Comparison of ENCODE assay signal across 15 cellular contexts in genomic region chr7:84546403-84546802, GRCh38.
A peak's percentile ranks its signal among the peaks of the same experiment; 100 is the strongest.
DNase-seq lines count a peak whose midpoint lies in the region; ATAC-seq and TF ChIP-seq lines count a peak whose summit lies in the region.
"Had no signal": no experiment of that assay in that cellular context is flagged by ENCODE, and none has a peak within 500 bp of the region (broad histone marks: within the 10 kb centered on the region; RNA-seq: fewer than 3 reads in every experiment).

No MANE protein-coding gene starts in this region.

- H3K9me3 Mint-ChIP-seq in WTC11 = no peaks in the 10 kb centered on the region
- H3K9me3 Mint-ChIP-seq in progenitor cell of endocrine pancreas (ENCODE audit: low read depth) = peaks cover 6% of the 10 kb centered on the region
- no peaks in the 10 kb centered on the region for H3K9me3 Mint-ChIP-seq in activated naive CD8-positive, alpha-beta T cell treated with anti-CD3 and anti-CD28 coated beads for 36 hours

- H3K4me1 Mint-ChIP-seq in WTC11 (peaks cover 20% of the 10 kb centered on the region), progenitor cell of endocrine pancreas (ENCODE audit: low read depth) (peaks cover 16% of the 10 kb centered on the region)
- no peaks in the 10 kb centered on the region for H3K4me1 Mint-ChIP-seq in activated naive CD8-positive, alpha-beta T cell treated with anti-CD3 and anti-CD28 coated beads for 36 hours
- H3K4me1 Mint-ChIP-seq: CD14-positive monocyte; CD8-positive, alpha-beta memory T cell had no signal

- H3K36me3 Mint-ChIP-seq in WTC11 = no peaks in the 10 kb centered on the region
- no peaks in the 10 kb centered on the region for H3K36me3 Mint-ChIP-seq in progenitor cell of endocrine pancreas (ENCODE audit: insufficient read depth)
- no peaks in the 10 kb centered on the region for H3K36me3 Mint-ChIP-seq in activated naive CD8-positive, alpha-beta T cell treated with anti-CD3 and anti-CD28 coated beads for 36 hours
- H3K36me3 Mint-ChIP-seq: CD14-positive monocyte; CD8-positive, alpha-beta memory T cell had no signal

- no peak overlapping the region for H2BK15ac ChIP-seq in mesenchymal stem cell (ENCODE audit: low read depth, poor library complexity, severe bottlenecking)

- no peaks in the 10 kb centered on the region for H3K9me3 ChIP-seq in right cardiac atrium (ENCODE audit: control insufficient read depth, low read length)
- H3K9me3 ChIP-seq in mesenchymal stem cell (ENCODE audit: control insufficient read depth, low read length) = no peaks in the 10 kb centered on the region
- H3K9me3 ChIP-seq: Caco-2 had no signal

- H3K4me3 ChIP-seq in right cardiac atrium (ENCODE audit: low read length) (no peak overlapping the region), mesenchymal stem cell (ENCODE audit: insufficient read depth in 1 of 2, low read depth in 1 of 2, low read length in 2 of 2) (no peak overlapping the region)

- no peak overlapping the region for H3K9ac ChIP-seq in mesenchymal stem cell (ENCODE audit: low read length)

- H3K4me2 ChIP-seq in mesenchymal stem cell (ENCODE audit: low read length, poor library complexity, severe bottlenecking) = no peak overlapping the region

- H3K27me3 Mint-ChIP-seq in WTC11 (ENCODE audit: low read depth) (no peaks in the 10 kb centered on the region), progenitor cell of endocrine pancreas (no peaks in the 10 kb centered on the region)
- no peaks in the 10 kb centered on the region for H3K27me3 Mint-ChIP-seq in activated naive CD8-positive, alpha-beta T cell treated with anti-CD3 and anti-CD28 coated beads for 36 hours
- H3K27me3 Mint-ChIP-seq: CD8-positive, alpha-beta memory T cell had no signal

- POLR2A ChIA-PET in WTC11 (lab: Charles Lee) = no interaction called here

- no peak overlapping the region for H3K4me3 Mint-ChIP-seq in WTC11
- H3K4me3 Mint-ChIP-seq in progenitor cell of endocrine pancreas (ENCODE audit: low read depth) = no peak overlapping the region
- no peak overlapping the region for H3K4me3 Mint-ChIP-seq in activated naive CD8-positive, alpha-beta T cell treated with anti-CD3 and anti-CD28 coated beads for 36 hours
- H3K4me3 Mint-ChIP-seq: CD14-positive monocyte; CD8-positive, alpha-beta memory T cell had no signal

- CTCF ChIA-PET in WTC11 (lab: Charles Lee) = no interaction called here

- no peak overlapping the region for H2BK12ac ChIP-seq in mesenchymal stem cell (ENCODE audit: low read length in 2 of 2)

- intact Hi-C loops in right cardiac atrium (cut with DNase I) (no loop called here), cardiac septum (cut with DNase I) (no loop called here)

- H3K27ac ChIP-seq in right cardiac atrium (ENCODE audit: low read length) (no peak overlapping the region), mesenchymal stem cell (ENCODE audit: low read length, poor library complexity, severe bottlenecking) (no peak overlapping the region)
- H3K27ac ChIP-seq: 22Rv1, HL-60 had no signal

- no peaks in the 10 kb centered on the region for H3K79me1 ChIP-seq in mesenchymal stem cell (replicated peaks; ENCODE audit: low read length, poor library complexity, severe bottlenecking)

- peak overlapping the region; percentile 7 for H4K8ac ChIP-seq in mesenchymal stem cell (ENCODE audit: low read length)

- DNase-seq in right cardiac atrium = peak in 2 of 3 donors; percentile 25 to 29
- DNase-seq in cardiac septum (ENCODE audit: low spot score) = no peak
- peak; percentile 24 for DNase-seq in WTC11 (ENCODE audit: low spot score)
- no peak for DNase-seq in mesenchymal stem cell
- no peak for DNase-seq in progenitor cell of endocrine pancreas (ENCODE audit: low spot score, unreplicated experiment)
- DNase-seq in activated naive CD8-positive, alpha-beta T cell treated with anti-CD3 and anti-CD28 coated beads for 36 hours = no peak
- no peak for DNase-seq in HUDEP-2 (lab: John Stamatoyannopoulos, UW; ENCODE audit: unreplicated experiment in 76 of 76)
- DNase-seq in stimulated activated CD4-positive, alpha-beta T cell treated with anti-CD3 and anti-CD28 coated beads, Interleukin-4, amount 100 ng/mL, for 1 hour = no peak
- DNase-seq: Caco-2; CD8-positive, alpha-beta memory T cell; DMS53 had no signal

- no peaks in the 10 kb centered on the region for H3K36me3 ChIP-seq in mesenchymal stem cell (ENCODE audit: control insufficient read depth in 1 of 2, insufficient read depth in 2 of 2, low read depth in 1 of 2, low read length in 2 of 2)

- no peak overlapping the region for H2BK120ac ChIP-seq in mesenchymal stem cell (ENCODE audit: low read depth, low read length)

- 93% methylated on average over 12 of the region's 12 CpGs for WGBS in right cardiac atrium
- WGBS in mesenchymal stem cell = 99% methylated on average over 11 of the region's 12 CpGs

- no peak overlapping the region for H3K23ac ChIP-seq in mesenchymal stem cell (ENCODE audit: low read length in 2 of 2)

- H4K91ac ChIP-seq in mesenchymal stem cell (ENCODE audit: low read length) = no peak overlapping the region

- H2AFZ ChIP-seq in mesenchymal stem cell (ENCODE audit: low read depth, low read length) = no peak overlapping the region

- ATAC-seq in right cardiac atrium (no peak), WTC11 (peak; percentile 87)
- ATAC-seq: HCT116 had no signal

- H3K27ac Mint-ChIP-seq in WTC11 (no peak overlapping the region; the same call in 1 of the 2 replicates), progenitor cell of endocrine pancreas (peak overlapping the region; percentile 79)
- H3K27ac Mint-ChIP-seq in activated naive CD8-positive, alpha-beta T cell treated with anti-CD3 and anti-CD28 coated beads for 36 hours = no peak overlapping the region
- H3K27ac Mint-ChIP-seq: CD14-positive monocyte; CD8-positive, alpha-beta memory T cell had no signal

- no peak overlapping the region for H3K4ac ChIP-seq in mesenchymal stem cell (ENCODE audit: low read depth in 1 of 2, low read length in 2 of 2)

- H3K14ac ChIP-seq in mesenchymal stem cell (ENCODE audit: low read length in 2 of 2) = no peak overlapping the region

- H2BK5ac ChIP-seq in mesenchymal stem cell (ENCODE audit: low read depth, low read length, poor library complexity, severe bottlenecking) = no peak overlapping the region

- H3K4me1 ChIP-seq in right cardiac atrium (ENCODE audit: control insufficient read depth, insufficient read depth, low read length) (no peaks in the 10 kb centered on the region), mesenchymal stem cell (ENCODE audit: control insufficient read depth, insufficient read depth, low read depth, low read length) (peaks cover 2% of the 10 kb centered on the region)
- H3K4me1 ChIP-seq: Caco-2 had no signal

- no peaks in the 10 kb centered on the region for H3K27me3 ChIP-seq in right cardiac atrium (ENCODE audit: control insufficient read depth, insufficient read depth)
- no peaks in the 10 kb centered on the region for H3K27me3 ChIP-seq in mesenchymal stem cell (ENCODE audit: control insufficient read depth in 1 of 2, insufficient read depth in 1 of 2, low read length in 2 of 2)

- H2AK5ac ChIP-seq in mesenchymal stem cell (ENCODE audit: low read length, severe bottlenecking) = peak overlapping the region; percentile 89

- TF ChIP-seq CTCF in WTC11 (IDR thresholded peaks at IDR 0.05) = no peak
- TF ChIP-seq CTCF in progenitor cell of endocrine pancreas (IDR thresholded peaks at IDR 0.05; ENCODE audit: unreplicated experiment) = no peak

- H3K18ac ChIP-seq in mesenchymal stem cell (ENCODE audit: low read depth in 1 of 2, low read length in 2 of 2) = no peak overlapping the region

TF ChIP-seq in WTC11, 78 proteins besides CTCF, POLR2A, EP300 and RAD21 (continues in another document):
- TF ChIP-seq USF2 (CRISPR knock-in tag; IDR thresholded peaks at IDR 0.05) (no peak), FOXP4 (CRISPR knock-in tag; IDR thresholded peaks at IDR 0.05) (no peak)

Comparison
In these comparisons a context has a peak if more than half of its experiments do, and no peak if none do; other contexts are left out.
1. DNase-seq: peak in right cardiac atrium (2 of 3) and WTC11 (single experiment); none in cardiac septum (single experiment), mesenchymal stem cell (single experiment), progenitor cell of endocrine pancreas (single experiment), activated naive CD8-positive, alpha-beta T cell treated with anti-CD3 and anti-CD28 coated beads for 36 hours (single experiment), HUDEP-2 (0 of 76) and stimulated activated CD4-positive, alpha-beta T cell treated with anti-CD3 and anti-CD28 coated beads, Interleukin-4, amount 100 ng/mL, for 1 hour (single experiment).